In the genomic region with DNA sequence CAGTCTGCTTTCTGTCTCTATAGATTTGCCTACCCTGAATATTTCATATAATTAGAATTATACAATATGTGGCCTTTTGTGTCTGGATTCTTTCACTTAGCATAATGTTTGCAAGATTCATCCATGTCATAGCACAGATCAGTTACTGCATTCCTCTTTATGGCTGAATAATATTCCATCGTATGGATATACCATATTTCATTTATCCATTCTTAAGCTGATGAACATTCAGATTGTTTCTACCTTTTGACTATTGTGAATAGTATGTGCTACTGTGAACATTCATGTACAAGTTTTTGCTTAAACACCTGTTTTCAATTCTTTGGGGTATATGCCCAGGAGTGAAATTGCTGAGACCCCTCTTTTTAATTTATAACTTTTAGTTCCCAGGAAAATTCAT, we compare ENCODE assay signal across 2 cellular contexts.
A peak's percentile ranks its signal among the peaks of the same experiment; 100 is the strongest.
TF ChIP-seq lines count a peak whose summit lies in the region.

No MANE protein-coding gene starts in this region.

TF ChIP-seq in SK-N-SH treated with all-trans-retinoic acid at 6 μM for 48 hours, 23 proteins besides CTCF, POLR2A, EP300 and RAD21 (continued from another document):
- TF ChIP-seq, protein P1, sequence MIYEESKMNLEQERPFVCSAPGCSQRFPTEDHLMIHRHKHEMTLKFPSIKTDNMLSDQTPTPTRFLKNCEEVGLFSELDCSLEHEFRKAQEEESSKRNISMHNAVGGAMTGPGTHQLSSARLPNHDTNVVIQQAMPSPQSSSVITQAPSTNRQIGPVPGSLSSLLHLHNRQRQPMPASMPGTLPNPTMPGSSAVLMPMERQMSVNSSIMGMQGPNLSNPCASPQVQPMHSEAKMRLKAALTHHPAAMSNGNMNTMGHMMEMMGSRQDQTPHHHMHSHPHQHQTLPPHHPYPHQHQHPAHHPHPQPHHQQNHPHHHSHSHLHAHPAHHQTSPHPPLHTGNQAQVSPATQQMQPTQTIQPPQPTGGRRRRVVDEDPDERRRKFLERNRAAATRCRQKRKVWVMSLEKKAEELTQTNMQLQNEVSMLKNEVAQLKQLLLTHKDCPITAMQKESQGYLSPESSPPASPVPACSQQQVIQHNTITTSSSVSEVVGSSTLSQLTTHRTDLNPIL (CRISPR knock-in tag; IDR thresholded peaks at IDR 0.05; ENCODE audit: low read depth), result no peak
- peak; percentile 92 for TF ChIP-seq ZNF8 (CRISPR knock-in tag; IDR thresholded peaks at IDR 0.05)

TF ChIP-seq in SK-N-SH, 30 proteins besides CTCF, POLR2A, EP300 and RAD21 (continued from another document):
- TF ChIP-seq, protein P2, sequence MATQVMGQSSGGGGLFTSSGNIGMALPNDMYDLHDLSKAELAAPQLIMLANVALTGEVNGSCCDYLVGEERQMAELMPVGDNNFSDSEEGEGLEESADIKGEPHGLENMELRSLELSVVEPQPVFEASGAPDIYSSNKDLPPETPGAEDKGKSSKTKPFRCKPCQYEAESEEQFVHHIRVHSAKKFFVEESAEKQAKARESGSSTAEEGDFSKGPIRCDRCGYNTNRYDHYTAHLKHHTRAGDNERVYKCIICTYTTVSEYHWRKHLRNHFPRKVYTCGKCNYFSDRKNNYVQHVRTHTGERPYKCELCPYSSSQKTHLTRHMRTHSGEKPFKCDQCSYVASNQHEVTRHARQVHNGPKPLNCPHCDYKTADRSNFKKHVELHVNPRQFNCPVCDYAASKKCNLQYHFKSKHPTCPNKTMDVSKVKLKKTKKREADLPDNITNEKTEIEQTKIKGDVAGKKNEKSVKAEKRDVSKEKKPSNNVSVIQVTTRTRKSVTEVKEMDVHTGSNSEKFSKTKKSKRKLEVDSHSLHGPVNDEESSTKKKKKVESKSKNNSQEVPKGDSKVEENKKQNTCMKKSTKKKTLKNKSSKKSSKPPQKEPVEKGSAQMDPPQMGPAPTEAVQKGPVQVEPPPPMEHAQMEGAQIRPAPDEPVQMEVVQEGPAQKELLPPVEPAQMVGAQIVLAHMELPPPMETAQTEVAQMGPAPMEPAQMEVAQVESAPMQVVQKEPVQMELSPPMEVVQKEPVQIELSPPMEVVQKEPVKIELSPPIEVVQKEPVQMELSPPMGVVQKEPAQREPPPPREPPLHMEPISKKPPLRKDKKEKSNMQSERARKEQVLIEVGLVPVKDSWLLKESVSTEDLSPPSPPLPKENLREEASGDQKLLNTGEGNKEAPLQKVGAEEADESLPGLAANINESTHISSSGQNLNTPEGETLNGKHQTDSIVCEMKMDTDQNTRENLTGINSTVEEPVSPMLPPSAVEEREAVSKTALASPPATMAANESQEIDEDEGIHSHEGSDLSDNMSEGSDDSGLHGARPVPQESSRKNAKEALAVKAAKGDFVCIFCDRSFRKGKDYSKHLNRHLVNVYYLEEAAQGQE (IDR thresholded peaks at IDR 0.05; ENCODE audit: low read depth, low read length), result no peak
- TF ChIP-seq TCF12 (IDR thresholded peaks at IDR 0.05) (no peak), FOXJ3 (CRISPR knock-in tag; IDR thresholded peaks at IDR 0.05) (no peak), ELF1 (IDR thresholded peaks at IDR 0.05) (no peak), RXRA (IDR thresholded peaks at IDR 0.05; ENCODE audit: borderline replicate concordance, low read depth) (no peak), JUND (IDR thresholded peaks at IDR 0.05) (no peak), GATA2 (CRISPR knock-in tag; IDR thresholded peaks at IDR 0.05) (no peak)
TF ChIP-seq in SK-N-SH: peak in this region for 0.
